Comparison of ENCODE assay signal across 9 cellular contexts in genomic region chr5:132414634-132415377, GRCh38. TPM values are rescaled to one million over a fixed set of nuclear protein-coding genes. Genes with fewer than 3 reads are reported as not detected.
DNase-seq lines count a peak whose midpoint lies in the region; ATAC-seq, FAIRE-seq and TF ChIP-seq lines count a peak whose summit lies in the region.
"Had no signal": no experiment of that assay in that cellular context is flagged by ENCODE, and none has a peak within 500 bp of the region (broad histone marks: within the 10 kb centered on the region; RNA-seq: fewer than 3 reads in every experiment).

No MANE protein-coding gene starts in this region.

- TF ChIP-seq CTCF in OCI-LY3 (IDR thresholded peaks at IDR 0.05; ENCODE audit: low read depth, low read length) (no peak), endothelial cell of umbilical vein (IDR thresholded peaks at IDR 0.05; ENCODE audit: extremely low read depth in 1 of 2, insufficient read depth in 1 of 2, low read depth in 1 of 2, low read length in 2 of 2) (no peak)

- H3K9ac ChIP-seq in OCI-LY3 (ENCODE audit: low read length): no peak overlapping the region
- peak overlapping the region; percentile 40 for H3K9ac ChIP-seq in endothelial cell of umbilical vein (replicated peaks; ENCODE audit: extremely low read depth, insufficient read depth, low read length)

- H3K9me1 ChIP-seq in endothelial cell of umbilical vein (replicated peaks; ENCODE audit: control insufficient read depth, extremely low read depth, insufficient read depth, low read length): no peaks in the 10 kb centered on the region

- ATAC-seq in sciatic nerve: peak; percentile 30

- BruUV-seq in endothelial cell of umbilical vein (replicated peaks; lab: Mats Ljungman, UMichigan): no TSS peak

- no peak overlapping the region for H2AFZ ChIP-seq in OCI-LY3 (ENCODE audit: low read depth, low read length)
- peak overlapping the region; percentile 31 for H2AFZ ChIP-seq in endothelial cell of umbilical vein (ENCODE audit: low read depth, low read length)

- FAIRE-seq in GM18507 (lab: Jason Lieb, UNC) (peak; percentile 85), endothelial cell of umbilical vein (lab: Jason Lieb, UNC) (peak; percentile 73)

- H4K20me1 ChIP-seq in OCI-LY3 (ENCODE audit: insufficient read depth, low read length) (no peaks in the 10 kb centered on the region), endothelial cell of umbilical vein (replicated peaks; ENCODE audit: control insufficient read depth, extremely low read depth, insufficient read depth, low read length) (no peaks in the 10 kb centered on the region)

- H3K4me3 ChIP-seq in OCI-LY3 (ENCODE audit: low read length): peak overlapping the region; percentile 41
- H3K4me3 ChIP-seq in endothelial cell of umbilical vein (replicated peaks in 1 of 3; ENCODE audit: insufficient read depth in 1 of 3, low read depth in 1 of 3, low read length in 3 of 3): no peak overlapping the region
- H3K4me3 ChIP-seq: lung had no signal

- H3K9me3 ChIP-seq in OCI-LY3 (ENCODE audit: insufficient read depth, low read length) (no peaks in the 10 kb centered on the region), endothelial cell of umbilical vein (replicated peaks; ENCODE audit: control insufficient read depth, insufficient read depth, low read length) (no peaks in the 10 kb centered on the region)

- H3K36me3 ChIP-seq in OCI-LY3 (replicated peaks; ENCODE audit: low read depth, low read length) (no peaks in the 10 kb centered on the region), endothelial cell of umbilical vein (ENCODE audit: control insufficient read depth in 2 of 2, extremely low read depth in 1 of 2, insufficient read depth in 2 of 2, low read length in 2 of 2) (no peaks in the 10 kb centered on the region)

- dilution Hi-C loops in endothelial cell of umbilical vein (cut with MboI; ENCODE audit: extremely low pct_ligation_motif_present, low sequenced_read_pairs): no loop called here

- CTCF ChIA-PET in endothelial cell of umbilical vein (lab: Charles Lee): interaction anchor here (0.7 to 5.3 kb wide), 10 partner anchors 8 to 91 kb away, joined by 3 to 32 read pairs (median 4); partner anchors contain the start of gene IRF1

- no peak for DNase-seq in GM18507 (ENCODE audit: extremely low spot score, insufficient read length, low read depth)
- peak; percentile 73 for DNase-seq in endothelial cell of umbilical vein (ENCODE audit: low read depth, low spot score)
- no peak for DNase-seq in sciatic nerve (ENCODE audit: low spot score)
- DNase-seq in NCI-H69 (lab: John Stamatoyannopoulos, UW): no peak
- DNase-seq in HuH-7.5 (ENCODE audit: low spot score): no peak
- no peak for DNase-seq in occipital lobe (lab: John Stamatoyannopoulos, UW)
- no peak for DNase-seq in DMS53 (lab: John Stamatoyannopoulos, UW)

- POLR2A ChIA-PET in endothelial cell of umbilical vein (lab: Charles Lee): interaction anchor here (1.3 kb wide), 1 partner anchor 76 kb away, joined by 4 read pairs; the partner anchor contains the start of gene IRF1

- no peak overlapping the region for H3K27ac ChIP-seq in OCI-LY3 (ENCODE audit: low read length)
- H3K27ac ChIP-seq in endothelial cell of umbilical vein (ENCODE audit: insufficient read depth, low read depth, low read length): peak overlapping the region; percentile 59

- TF ChIP-seq POLR2A in endothelial cell of umbilical vein (IDR thresholded peaks at IDR 0.05; ENCODE audit: low read depth, low read length): no peak

- peaks cover 3% of the 10 kb centered on the region for H3K79me2 ChIP-seq in OCI-LY3 (ENCODE audit: low read length)
- H3K79me2 ChIP-seq in endothelial cell of umbilical vein (ENCODE audit: control insufficient read depth, insufficient read depth, low read length): peaks cover 3% of the 10 kb centered on the region

- H3K27me3 ChIP-seq in OCI-LY3 (ENCODE audit: low read depth, low read length) (no peaks in the 10 kb centered on the region), endothelial cell of umbilical vein (ENCODE audit: control insufficient read depth in 2 of 2, insufficient read depth in 2 of 2, low read length in 2 of 2) (no peaks in the 10 kb centered on the region)

- peak overlapping the region; percentile 68 for H3K4me2 ChIP-seq in OCI-LY3 (ENCODE audit: low read length)
- H3K4me2 ChIP-seq in endothelial cell of umbilical vein (ENCODE audit: insufficient read depth, low read length): peak overlapping the region; percentile 72

- intact Hi-C loops in endothelial cell of umbilical vein (cut with micrococcal nuclease) (loop anchor here (1.0 kb wide), 1 partner anchor 82 kb away; no protein-coding TSS in a partner anchor), sciatic nerve (cut with DNase I) (no loop called here)

- H3K4me1 ChIP-seq in OCI-LY3 (ENCODE audit: low read length) (peaks cover 37% of the 10 kb centered on the region), endothelial cell of umbilical vein (ENCODE audit: control insufficient read depth, extremely low read depth, insufficient read depth, low read length) (peaks cover 44% of the 10 kb centered on the region)

TF ChIP-seq in endothelial cell of umbilical vein, 7 proteins besides CTCF, POLR2A, EP300 and RAD21:
- TF ChIP-seq JUN (IDR thresholded peaks at IDR 0.05; ENCODE audit: borderline replicate concordance, insufficient read depth, insufficient read length, low read depth): peak; percentile 51
- TF ChIP-seq FOS (IDR thresholded peaks at IDR 0.05; ENCODE audit: borderline replicate concordance, insufficient read depth, low read length): no peak

RNA-seq across cellular contexts. Expression of gene SLC22A5, which starts 45.3 kb away (rescaled TPM):
- total RNA-seq in endothelial cell of umbilical vein: 3.6 and 3.8 TPM in 2 replicates
- 9.3 and 10.1 TPM in 2 replicates for polyA plus RNA-seq in endothelial cell of umbilical vein
- 5.3 and 5.4 TPM in 2 replicates for polyA plus RNA-seq in endothelial cell of umbilical vein (2011; cell fraction: cytosol; rRNA removed)
- polyA plus RNA-seq in endothelial cell of umbilical vein (2011; cell fraction: nucleus; rRNA removed): 10.4 and 10.8 TPM in 2 replicates
- polyA plus RNA-seq in endothelial cell of umbilical vein (2012): 2.2 and 3.6 TPM in 2 replicates
- polyA minus RNA-seq in endothelial cell of umbilical vein: 19.7 and 21.4 TPM in 2 replicates
- 27.1 TPM for polyA minus RNA-seq in endothelial cell of umbilical vein (2011; cell fraction: cytosol; rRNA and poly(A)+ RNA removed)
- polyA minus RNA-seq in endothelial cell of umbilical vein (2011; cell fraction: nucleus; rRNA and poly(A)+ RNA removed): 5.4 and 6.3 TPM in 2 replicates
- 16.0 TPM for total RNA-seq in sciatic nerve
- total RNA-seq in occipital lobe: 10.5 TPM
